In genomic region chr7:148129023-148129422, GRCh38 we compare ENCODE assay signal across 15 cellular contexts.
DNase-seq lines count a peak whose midpoint lies in the region; ATAC-seq and TF ChIP-seq lines count a peak whose summit lies in the region.
"Had no signal": no experiment of that assay in that cellular context is flagged by ENCODE, and none has a peak within 500 bp of the region (broad histone marks: within the 10 kb centered on the region; RNA-seq: fewer than 3 reads in every experiment).

No MANE protein-coding gene starts in this region.

- in situ Hi-C loops in gastrocnemius medialis (cut with MboI; ENCODE audit: low sequenced_read_pairs in 4 of 4) = no loop called here

- no peaks in the 10 kb centered on the region for H3K4me1 ChIP-seq in gastrocnemius medialis

- DNase-seq in DMS53 (lab: John Stamatoyannopoulos, UW) = peak; percentile 78
- peak; percentile 26 for DNase-seq in NCI-H69 (lab: John Stamatoyannopoulos, UW)
- peak; percentile 81 for DNase-seq in SKM-1 treated with dmso at 0.1 percent for 144 hours (lab: John Stamatoyannopoulos, UW; ENCODE audit: unreplicated experiment)
- DNase-seq in gastrocnemius medialis = no peak
- no peak for DNase-seq in T-helper 1 cell
- DNase-seq in HuH-7.5 (ENCODE audit: low spot score) = no peak
- DNase-seq: 8988T; CD8-positive, alpha-beta T cell; DMS 273 treated with DMSO at 0.1 percent for 48 hours; DMS79; GDM1; GOT3; H7 had no signal

- ATAC-seq in gastrocnemius medialis = no peak
- no peak for ATAC-seq in activated CD4-positive, CD25-positive, alpha-beta regulatory T cell treated with anti-CD3 and anti-CD28 coated beads, Interleukin-2, amount 50 U/mL, for 24 hours
- ATAC-seq: CD8-positive, alpha-beta T cell had no signal

- intact Hi-C loops in gastrocnemius medialis (cut with DNase I; ENCODE audit: low total_unique reads) = no loop called here

- H3K27ac ChIP-seq in gastrocnemius medialis = no peak overlapping the region
- H3K27ac ChIP-seq: BLaER1 had no signal

- no peak overlapping the region for H3K4me3 ChIP-seq in gastrocnemius medialis
- H3K4me3 ChIP-seq: BLaER1 had no signal

- H3K36me3 ChIP-seq in gastrocnemius medialis = no peaks in the 10 kb centered on the region
- H3K36me3 ChIP-seq: BLaER1 had no signal

- TF ChIP-seq POLR2A in gastrocnemius medialis (IDR thresholded peaks at IDR 0.05) = no peak

- TF ChIP-seq CTCF in gastrocnemius medialis (IDR thresholded peaks at IDR 0.05 in 4 of 5, conservative IDR thresholded peaks at IDR 0.05 in 1 of 5) = no peak

- no peaks in the 10 kb centered on the region for H3K9me3 ChIP-seq in gastrocnemius medialis

- no peaks in the 10 kb centered on the region for H3K27me3 ChIP-seq in gastrocnemius medialis
- H3K27me3 ChIP-seq: BLaER1 had no signal

Comparison
In these comparisons a context has a peak if more than half of its experiments do, and no peak if none do; other contexts are left out.
1. DNase-seq: peak in DMS53 (single experiment), NCI-H69 (single experiment) and SKM-1 treated with dmso at 0.1 percent for 144 hours (single experiment); none in gastrocnemius medialis (0 of 2), T-helper 1 cell (0 of 5) and HuH-7.5 (single experiment).